ENCODE assay signal across 8 cellular contexts in the genomic region with DNA sequence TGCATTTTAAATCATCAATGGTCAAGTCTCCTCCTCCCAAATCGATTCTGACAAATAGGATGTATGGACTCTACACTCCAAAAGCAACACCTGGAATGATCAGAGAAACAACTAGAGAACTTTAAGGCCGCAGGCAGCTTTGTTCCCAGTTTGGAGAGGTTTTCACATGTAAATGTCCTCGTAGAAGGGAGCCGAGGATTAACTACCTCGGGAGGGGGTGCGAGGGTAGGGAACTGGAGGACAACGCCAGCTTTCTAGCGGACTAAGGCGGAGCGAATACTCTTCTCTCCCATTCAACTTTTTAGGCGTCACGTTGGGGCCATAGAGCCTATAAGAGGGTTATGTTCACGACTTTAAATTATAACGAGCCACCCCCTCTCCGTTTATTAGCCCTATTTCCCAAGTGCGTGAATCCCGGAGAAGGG. TPM values are rescaled to one million over a fixed set of nuclear protein-coding genes. Genes with fewer than 3 reads are reported as not detected.
DNase-seq lines count a peak whose midpoint lies in the region; ATAC-seq and TF ChIP-seq lines count a peak whose summit lies in the region.

No MANE protein-coding gene starts in this region.

- H3K27ac Mint-ChIP-seq in CD14-positive monocyte (peak overlapping the region; percentile 80 to 92 (median 87)), WTC11 (peak overlapping the region; percentile 92)

- H3K27me3 ChIP-seq in HAP-1 (ENCODE audit: low read depth) (no peaks in the 10 kb centered on the region), heart right ventricle (no peaks in the 10 kb centered on the region), prostate gland (replicated peaks; ENCODE audit: insufficient read depth) (no peaks in the 10 kb centered on the region)

- H3K4me3 Mint-ChIP-seq in CD14-positive monocyte (peak overlapping the region in 1 of 2 donors; percentile 90), WTC11 (no peak overlapping the region)

- ATAC-seq in WTC11 (peak; percentile 65), heart right ventricle (peak in 4 of 8 donors; percentile 2 to 23 (median 8)), HG02981 (IDR thresholded peaks at IDR 0.05; ENCODE audit: unreplicated experiment) (no peak), GM21619 (IDR thresholded peaks at IDR 0.05; ENCODE audit: unreplicated experiment) (no peak)

- 0% methylated on average over 17 of the region's 17 CpGs for WGBS in heart right ventricle, 2 donors
- WGBS in prostate gland: under 1% methylated on average over 17 of the region's 17 CpGs

- H3K4me3 ChIP-seq in HAP-1 (peak overlapping the region; percentile 75), heart right ventricle (peak overlapping the region; percentile 79 to 100 (median 98)), prostate gland (peak overlapping the region; percentile 69 to 98)

- H3K27ac ChIP-seq in heart right ventricle: peak overlapping the region in 9 of 10 donors; percentile 93 to 98 (median 97)
- H3K27ac ChIP-seq in prostate gland: peak overlapping the region; percentile 90 to 93

- no peak for DNase-seq in CD14-positive monocyte (ENCODE audit: low spot score)
- DNase-seq in HAP-1 (ENCODE audit: low spot score in 2 of 2): peak; percentile 91 to 95
- DNase-seq in WTC11 (ENCODE audit: low spot score): peak; percentile 73
- DNase-seq in heart right ventricle: no peak
- DNase-seq in prostate gland (ENCODE audit: low spot score): peak; percentile 11
- DNase-seq in NCI-H226: no peak

- POLR2A ChIA-PET in WTC11 (lab: Charles Lee): interaction anchor here (1.2 kb wide), 1 partner anchor 63 kb away, joined by 3 read pairs; no protein-coding TSS in a partner anchor

- CTCF ChIA-PET in WTC11 (lab: Charles Lee): interaction anchor here (0.6 to 1.6 kb wide), 4 partner anchors 51 to 550 kb away, joined by 3 to 4 read pairs (median 3); no protein-coding TSS in a partner anchor

- H3K36me3 ChIP-seq in HAP-1 (replicated peaks) (peaks cover 10% of the 10 kb centered on the region), heart right ventricle (peaks cover 0 to 4% (median 0%) of the 10 kb centered on the region in 9 donors), prostate gland (no peaks in the 10 kb centered on the region)

- H3K36me3 Mint-ChIP-seq in CD14-positive monocyte (peaks cover 0 to 3% of the 10 kb centered on the region in 2 donors), WTC11 (peaks cover 5% of the 10 kb centered on the region; the same call in 1 of the 2 replicates)

- in situ Hi-C loops in HAP-1 (cut with MboI; ENCODE audit: low sequenced_read_pairs): no loop called here

- TF ChIP-seq CTCF in CD14-positive monocyte (IDR thresholded peaks at IDR 0.05): no peak
- no peak for TF ChIP-seq CTCF in WTC11 (IDR thresholded peaks at IDR 0.05)
- no peak for TF ChIP-seq CTCF in heart right ventricle (IDR thresholded peaks at IDR 0.05)
- TF ChIP-seq CTCF in prostate gland (IDR thresholded peaks at IDR 0.05): no peak

- H3K4me1 ChIP-seq in HAP-1: peaks cover 25% of the 10 kb centered on the region
- H3K4me1 ChIP-seq in heart right ventricle: peaks cover 6 to 63% (median 52%) of the 10 kb centered on the region in 9 donors
- H3K4me1 ChIP-seq in prostate gland (replicated peaks): no peaks in the 10 kb centered on the region

- intact Hi-C loops in CD14-positive monocyte (cut with micrococcal nuclease): loop anchor here (5.0 to 10.0 kb wide), 2 partner anchors 73 to 664 kb away; a partner anchor contains a TSS
- intact Hi-C loops in heart right ventricle (cut with DNase I): loop anchor here in 2 of 10 donors (5.0 kb wide), 2 partner anchors 63 to 68 kb away; no protein-coding TSS in a partner anchor
- intact Hi-C loops in prostate gland (cut with DNase I): loop anchor here (2.0 kb wide), 1 partner anchor 70 kb away; no protein-coding TSS in a partner anchor

- peaks cover 12% of the 10 kb centered on the region for H3K4me1 Mint-ChIP-seq in CD14-positive monocyte
- peaks cover 2% of the 10 kb centered on the region; the same call in 1 of the 2 replicates for H3K4me1 Mint-ChIP-seq in WTC11

- H3K9me3 Mint-ChIP-seq in CD14-positive monocyte: no peaks in the 10 kb centered on the region
- no peaks in the 10 kb centered on the region for H3K9me3 Mint-ChIP-seq in WTC11

- no peaks in the 10 kb centered on the region for H3K9me3 ChIP-seq in HAP-1
- no peaks in the 10 kb centered on the region for H3K9me3 ChIP-seq in heart right ventricle
- H3K9me3 ChIP-seq in prostate gland: no peaks in the 10 kb centered on the region

- no peak for TF ChIP-seq POLR2A in prostate gland (IDR thresholded peaks at IDR 0.05)

- H3K27me3 Mint-ChIP-seq in CD14-positive monocyte (ENCODE audit: low read depth in 3 of 3) (peaks cover 0 to 3% (median 0%) of the 10 kb centered on the region in 3 donors), WTC11 (ENCODE audit: low read depth) (no peaks in the 10 kb centered on the region)

TF ChIP-seq in WTC11, 78 proteins besides CTCF, POLR2A, EP300 and RAD21:
- TF ChIP-seq, protein P1, sequence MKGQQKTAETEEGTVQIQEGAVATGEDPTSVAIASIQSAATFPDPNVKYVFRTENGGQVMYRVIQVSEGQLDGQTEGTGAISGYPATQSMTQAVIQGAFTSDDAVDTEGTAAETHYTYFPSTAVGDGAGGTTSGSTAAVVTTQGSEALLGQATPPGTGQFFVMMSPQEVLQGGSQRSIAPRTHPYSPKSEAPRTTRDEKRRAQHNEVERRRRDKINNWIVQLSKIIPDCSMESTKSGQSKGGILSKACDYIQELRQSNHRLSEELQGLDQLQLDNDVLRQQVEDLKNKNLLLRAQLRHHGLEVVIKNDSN (CRISPR knock-in tag; IDR thresholded peaks at IDR 0.05): no peak
- TF ChIP-seq, protein P2, sequence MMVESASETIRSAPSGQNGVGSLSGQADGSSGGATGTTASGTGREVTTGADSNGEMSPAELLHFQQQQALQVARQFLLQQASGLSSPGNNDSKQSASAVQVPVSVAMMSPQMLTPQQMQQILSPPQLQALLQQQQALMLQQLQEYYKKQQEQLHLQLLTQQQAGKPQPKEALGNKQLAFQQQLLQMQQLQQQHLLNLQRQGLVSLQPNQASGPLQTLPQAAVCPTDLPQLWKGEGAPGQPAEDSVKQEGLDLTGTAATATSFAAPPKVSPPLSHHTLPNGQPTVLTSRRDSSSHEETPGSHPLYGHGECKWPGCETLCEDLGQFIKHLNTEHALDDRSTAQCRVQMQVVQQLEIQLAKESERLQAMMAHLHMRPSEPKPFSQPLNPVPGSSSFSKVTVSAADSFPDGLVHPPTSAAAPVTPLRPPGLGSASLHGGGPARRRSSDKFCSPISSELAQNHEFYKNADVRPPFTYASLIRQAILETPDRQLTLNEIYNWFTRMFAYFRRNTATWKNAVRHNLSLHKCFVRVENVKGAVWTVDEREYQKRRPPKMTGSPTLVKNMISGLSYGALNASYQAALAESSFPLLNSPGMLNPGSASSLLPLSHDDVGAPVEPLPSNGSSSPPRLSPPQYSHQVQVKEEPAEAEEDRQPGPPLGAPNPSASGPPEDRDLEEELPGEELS (CRISPR knock-in tag; IDR thresholded peaks at IDR 0.05): peak; percentile 44; the same call in 1 of the 2 replicates
- TF ChIP-seq FOXP1 (CRISPR knock-in tag; IDR thresholded peaks at IDR 0.05; ENCODE audit: borderline replicate concordance) (no peak), FOXK1 (CRISPR knock-in tag; IDR thresholded peaks at IDR 0.05) (peak; percentile 75), SP1 (CRISPR knock-in tag; conservative IDR thresholded peaks at IDR 0.05) (peak; percentile 44; the same call in 1 of the 2 replicates), CREM (CRISPR knock-in tag; IDR thresholded peaks at IDR 0.05) (no peak), ZNF138 (CRISPR knock-in tag; conservative IDR thresholded peaks at IDR 0.05) (no peak)
- TF ChIP-seq, protein P3, sequence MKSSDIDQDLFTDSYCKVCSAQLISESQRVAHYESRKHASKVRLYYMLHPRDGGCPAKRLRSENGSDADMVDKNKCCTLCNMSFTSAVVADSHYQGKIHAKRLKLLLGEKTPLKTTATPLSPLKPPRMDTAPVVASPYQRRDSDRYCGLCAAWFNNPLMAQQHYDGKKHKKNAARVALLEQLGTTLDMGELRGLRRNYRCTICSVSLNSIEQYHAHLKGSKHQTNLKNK (CRISPR knock-in tag; IDR thresholded peaks at IDR 0.05): 0 out of 2 replicates have a peak, but pooled peaks have one; percentile 49
- TF ChIP-seq, protein P4, sequence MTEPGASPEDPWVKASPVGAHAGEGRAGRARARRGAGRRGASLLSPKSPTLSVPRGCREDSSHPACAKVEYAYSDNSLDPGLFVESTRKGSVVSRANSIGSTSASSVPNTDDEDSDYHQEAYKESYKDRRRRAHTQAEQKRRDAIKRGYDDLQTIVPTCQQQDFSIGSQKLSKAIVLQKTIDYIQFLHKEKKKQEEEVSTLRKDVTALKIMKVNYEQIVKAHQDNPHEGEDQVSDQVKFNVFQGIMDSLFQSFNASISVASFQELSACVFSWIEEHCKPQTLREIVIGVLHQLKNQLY (CRISPR knock-in tag; IDR thresholded peaks at IDR 0.05): no peak
TF ChIP-seq in WTC11: peak in this region for 4.

RNA-seq across cellular contexts. Expression of a gene that starts 1.2 kb away (rescaled TPM):
- polyA plus RNA-seq in CD14-positive monocyte (10 to 100 TPM in 1 of 2 donors, 1 to 10 TPM in 1; 4.6 to 11.3 TPM), heart right ventricle (1 to 10 TPM; 5.6 to 7.6 TPM)
- total RNA-seq in WTC11 (2021) (54.0 to 55.9 TPM (median 55.2 TPM) in 3 replicates), heart right ventricle (10 to 100 TPM; 18.4 to 22.3 (median 20.5) TPM), prostate gland (10 to 100 TPM; 12.6 to 29.5 TPM)

Comparison
In these comparisons a context has a peak if more than half of its experiments do, and no peak if none do; other contexts are left out.
1. DNase-seq: peak in HAP-1 (2 of 2), WTC11 (single experiment) and prostate gland (single experiment); none in CD14-positive monocyte (single experiment), heart right ventricle (0 of 2) and NCI-H226 (single experiment).
2. Peak in every context shown above with its lines, with median percentiles within 50 percentile points of each other: H3K4me3 ChIP-seq.